ENCODE assay signal across 1 cellular context in the genomic region with DNA sequence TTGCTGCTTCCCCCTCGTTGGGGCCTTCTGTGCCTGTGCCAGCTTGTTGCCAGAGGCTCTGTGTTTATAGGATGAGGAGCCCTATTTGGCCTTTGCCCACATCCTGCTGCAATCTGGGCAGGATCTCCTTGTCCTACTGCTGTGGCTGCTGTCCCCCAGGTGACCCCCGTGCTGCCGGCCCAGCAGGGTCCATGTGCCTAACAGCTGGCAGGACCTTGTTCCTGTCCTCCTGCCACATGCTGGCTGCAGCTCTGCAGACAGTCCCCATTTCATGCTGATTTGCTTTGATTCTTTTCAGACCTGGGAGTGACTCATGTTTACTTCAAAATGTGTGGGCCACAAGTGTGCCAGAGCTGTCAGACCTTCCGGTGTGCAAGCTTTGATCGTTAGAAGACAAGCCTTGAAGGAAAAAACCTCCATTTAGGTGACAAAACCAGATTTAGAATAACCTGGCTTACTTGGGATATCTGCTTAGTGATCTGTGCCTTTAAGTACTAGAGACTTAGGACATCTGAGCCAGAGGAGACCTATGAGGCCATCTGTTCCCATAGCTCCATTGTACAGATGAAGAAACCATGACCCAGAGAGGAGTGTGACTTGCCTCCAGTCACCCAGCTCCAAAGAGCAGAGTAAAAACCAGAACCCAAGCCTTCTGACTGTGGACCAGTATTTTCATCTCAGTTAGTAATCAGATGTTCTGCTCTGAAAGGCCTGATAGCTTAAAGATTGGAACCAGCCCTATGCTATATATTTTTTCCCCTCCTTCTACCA.
TF ChIP-seq lines count a peak whose summit lies in the region.

No MANE protein-coding gene starts in this region.

TF ChIP-seq in A549, 52 proteins besides CTCF, POLR2A, EP300 and RAD21 (continued from another document):
- TF ChIP-seq KDM1A (IDR thresholded peaks at IDR 0.05; ENCODE audit: low read depth) (no peak), RARB (CRISPR knock-in tag; IDR thresholded peaks at IDR 0.05) (no peak), MYC (IDR thresholded peaks at IDR 0.05; ENCODE audit: borderline replicate concordance, low read length) (no peak), CBX2 (IDR thresholded peaks at IDR 0.05; ENCODE audit: borderline replicate concordance, low read depth) (no peak)
